ENCODE assay signal across 2 cellular contexts in the genomic region with DNA sequence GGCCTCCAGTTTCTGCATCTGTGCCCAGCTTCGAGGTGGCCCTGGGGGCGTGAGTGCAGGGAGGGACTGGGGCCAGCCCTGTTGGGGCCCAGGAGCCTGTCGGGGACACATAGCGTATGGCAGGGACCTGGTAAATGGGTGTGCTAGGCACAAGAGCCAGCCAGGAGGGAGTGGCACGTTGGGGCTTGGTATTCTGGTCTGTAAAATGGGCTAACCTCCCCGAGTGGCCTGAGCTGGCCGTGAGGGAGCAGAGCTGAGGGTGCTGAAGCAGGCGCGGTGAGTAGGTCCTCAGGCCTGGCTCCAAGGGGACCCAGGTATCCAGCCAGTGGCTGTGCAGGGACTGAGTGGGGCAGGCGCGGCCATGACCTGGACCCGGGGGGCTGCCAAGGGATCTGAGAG.
TF ChIP-seq lines count a peak whose summit lies in the region.

No MANE protein-coding gene starts in this region.

TF ChIP-seq in SK-N-SH, 30 proteins besides CTCF, POLR2A, EP300 and RAD21:
- TF ChIP-seq GABPA (IDR thresholded peaks at IDR 0.05; ENCODE audit: low read depth) (no peak), FOXJ3 (CRISPR knock-in tag; IDR thresholded peaks at IDR 0.05) (no peak), FOXM1 (IDR thresholded peaks at IDR 0.05; ENCODE audit: low read depth) (no peak), YY1 (IDR thresholded peaks at IDR 0.05; ENCODE audit: low read depth) (no peak), RCOR1 (IDR thresholded peaks at IDR 0.05; ENCODE audit: low read length) (no peak), TEAD4 (IDR thresholded peaks at IDR 0.05; ENCODE audit: borderline replicate concordance, insufficient read depth) (no peak), JUND (IDR thresholded peaks at IDR 0.05) (peak; percentile 8; the same call in 1 of the 2 replicates), TAF1 (IDR thresholded peaks at IDR 0.05; ENCODE audit: borderline replicate concordance, low read depth, low read length) (no peak), SIN3A (IDR thresholded peaks at IDR 0.05; ENCODE audit: borderline replicate concordance, low read depth, low read length) (0 out of 2 replicates have a peak, but pooled peaks have one; percentile 6)
- TF ChIP-seq, protein P1, sequence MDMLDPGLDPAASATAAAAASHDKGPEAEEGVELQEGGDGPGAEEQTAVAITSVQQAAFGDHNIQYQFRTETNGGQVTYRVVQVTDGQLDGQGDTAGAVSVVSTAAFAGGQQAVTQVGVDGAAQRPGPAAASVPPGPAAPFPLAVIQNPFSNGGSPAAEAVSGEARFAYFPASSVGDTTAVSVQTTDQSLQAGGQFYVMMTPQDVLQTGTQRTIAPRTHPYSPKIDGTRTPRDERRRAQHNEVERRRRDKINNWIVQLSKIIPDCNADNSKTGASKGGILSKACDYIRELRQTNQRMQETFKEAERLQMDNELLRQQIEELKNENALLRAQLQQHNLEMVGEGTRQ (IDR thresholded peaks at IDR 0.05; ENCODE audit: borderline replicate concordance, low read depth, low read length): no peak

TF ChIP-seq in SK-N-SH treated with all-trans-retinoic acid at 6 μM for 48 hours, 23 proteins besides CTCF, POLR2A, EP300 and RAD21 (continued from another document):
- TF ChIP-seq ZFP3 (CRISPR knock-in tag; IDR thresholded peaks at IDR 0.05): no peak
- TF ChIP-seq, protein P2, sequence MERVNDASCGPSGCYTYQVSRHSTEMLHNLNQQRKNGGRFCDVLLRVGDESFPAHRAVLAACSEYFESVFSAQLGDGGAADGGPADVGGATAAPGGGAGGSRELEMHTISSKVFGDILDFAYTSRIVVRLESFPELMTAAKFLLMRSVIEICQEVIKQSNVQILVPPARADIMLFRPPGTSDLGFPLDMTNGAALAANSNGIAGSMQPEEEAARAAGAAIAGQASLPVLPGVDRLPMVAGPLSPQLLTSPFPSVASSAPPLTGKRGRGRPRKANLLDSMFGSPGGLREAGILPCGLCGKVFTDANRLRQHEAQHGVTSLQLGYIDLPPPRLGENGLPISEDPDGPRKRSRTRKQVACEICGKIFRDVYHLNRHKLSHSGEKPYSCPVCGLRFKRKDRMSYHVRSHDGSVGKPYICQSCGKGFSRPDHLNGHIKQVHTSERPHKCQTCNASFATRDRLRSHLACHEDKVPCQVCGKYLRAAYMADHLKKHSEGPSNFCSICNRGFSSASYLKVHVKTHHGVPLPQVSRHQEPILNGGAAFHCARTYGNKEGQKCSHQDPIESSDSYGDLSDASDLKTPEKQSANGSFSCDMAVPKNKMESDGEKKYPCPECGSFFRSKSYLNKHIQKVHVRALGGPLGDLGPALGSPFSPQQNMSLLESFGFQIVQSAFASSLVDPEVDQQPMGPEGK (CRISPR knock-in tag; IDR thresholded peaks at IDR 0.05; ENCODE audit: borderline replicate concordance): no peak
- TF ChIP-seq TCF4 (CRISPR knock-in tag; IDR thresholded peaks at IDR 0.05; ENCODE audit: borderline replicate concordance): no peak; the same call in 1 of the 2 replicates
- TF ChIP-seq ARNTL (CRISPR knock-in tag; IDR thresholded peaks at IDR 0.05; ENCODE audit: borderline replicate concordance, low read depth): no peak
